ENCODE assay signal across 18 cellular contexts in genomic region chrX:110531873-110532272, GRCh38.
"Had no signal": no experiment of that assay in that cellular context is flagged by ENCODE, and none has a peak within 500 bp of the region (broad histone marks: within the 10 kb centered on the region; RNA-seq: fewer than 3 reads in every experiment).

No MANE protein-coding gene starts in this region.

- H3K4me3 ChIP-seq: adrenal gland, lower lobe of right lung, suprapubic skin, transverse colon, uterus had no signal

- DNase-seq: activated CD4-positive, alpha-beta memory T cell treated with anti-CD3 and anti-CD28 coated beads for 36 hours; activated gamma-delta T cell treated with Interleukin-2 at 50 U/mL for 16 hours; activated T-cell treated with anti-CD3 and anti-CD28 coated beads for 4 hours; adrenal gland; effector CD8-positive, alpha-beta T cell; glutamatergic neuron; kidney glomerular epithelial cell; lower lobe of right lung; natural killer cell; stimulated activated CD4-positive, alpha-beta T cell treated with anti-CD3 and anti-CD28 coated beads, Interleukin-1b, Interleukin-23, amount 100 ng/mL, for 48 hours; stimulated activated naive CD8-positive, alpha-beta T cell treated with anti-CD3 and anti-CD28 coated beads, Interleukin-15, Interleukin-2, amounts not matched to agents 100 U/mL and 50 U/mL, for 24 hours; SW 1271; T-helper 2 cell; transverse colon; uterus had no signal

- ATAC-seq: activated naive CD4-positive, alpha-beta T cell treated with anti-CD3 and anti-CD28 coated beads, Interleukin-2, amount 50 U/mL, for 72 hours; esophagus mucosa; lower lobe of right lung; natural killer cell; stimulated activated naive CD8-positive, alpha-beta T cell treated with anti-CD3 and anti-CD28 coated beads, Interleukin-15, Interleukin-2, amounts not matched to agents 100 U/mL and 50 U/mL, for 24 hours had no signal
